23 cellular contexts compared by ENCODE assay signal in the genomic region with DNA sequence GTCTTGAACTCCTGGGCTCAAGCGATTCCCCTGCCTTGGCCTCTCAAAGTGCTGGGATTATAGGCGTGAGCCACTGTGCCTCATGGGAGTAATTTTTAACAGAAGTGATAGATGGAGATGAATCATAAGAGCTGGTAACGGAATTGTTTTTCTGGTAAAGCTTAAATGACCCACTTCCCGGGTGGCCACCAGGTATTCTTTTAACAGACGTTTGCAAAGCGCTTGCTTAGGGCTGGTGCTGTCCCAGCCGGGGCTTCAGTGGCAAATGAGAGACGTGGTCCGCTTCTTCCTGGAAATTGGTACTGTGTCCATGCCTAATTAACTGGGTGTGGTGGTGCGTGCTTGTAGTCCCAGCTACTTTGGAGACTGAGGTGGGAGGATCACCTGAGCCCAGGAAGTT.
"Had no signal": no experiment of that assay in that cellular context is flagged by ENCODE, and none has a peak within 500 bp of the region (broad histone marks: within the 10 kb centered on the region; RNA-seq: fewer than 3 reads in every experiment).

No MANE protein-coding gene starts in this region.

- H3K27me3 ChIP-seq: brain microvascular endothelial cell, cardiac muscle cell had no signal

- DNase-seq: activated CD4-positive, alpha-beta memory T cell treated with anti-CD3 and anti-CD28 coated beads for 36 hours; activated CD4-positive, alpha-beta T cell treated with anti-CD3 and anti-CD28 coated beads, Interleukin-2, amount 10 ng/mL, durations not matched to agents 7 days and 5 days; activated CD4-positive, CD25-positive, alpha-beta regulatory T cell; activated CD8-positive, alpha-beta memory T cell treated with anti-CD3 and anti-CD28 coated beads for 24 hours; activated naive CD4-positive, alpha-beta T cell treated with Interleukin-2 at 50 U/mL for 16 hours; activated T-cell treated with anti-CD3 and anti-CD28 coated beads, Interleukin-2, amount 50 U/mL, for 48 hours; brain microvascular endothelial cell; cerebellar nuclear complex; MM.1S; NCI-H1105; NCI-H1436; NCI-H1694 treated with DMSO at 0.1 percent for 48 hours; NCI-H2029 treated with DMSO at 0.1 percent for 48 hours; NCI-H226; NCI-H526; NCI-H774; RPMI8226; SK-N-SH; T-helper 1 cell had no signal

- H3K9me3 ChIP-seq: SK-N-SH had no signal

- H3K4me3 ChIP-seq: cardiac muscle cell had no signal

- H3K36me3 ChIP-seq: brain microvascular endothelial cell, cardiac muscle cell had no signal

- H3K27ac ChIP-seq: brain microvascular endothelial cell, cardiac muscle cell, VCaP had no signal

- ATAC-seq: activated naive CD4-positive, alpha-beta T cell treated with anti-CD3 and anti-CD28 coated beads, Interleukin-2, amount 50 U/mL, for 72 hours; Right ventricle myocardium inferior had no signal
